In the genomic region with DNA sequence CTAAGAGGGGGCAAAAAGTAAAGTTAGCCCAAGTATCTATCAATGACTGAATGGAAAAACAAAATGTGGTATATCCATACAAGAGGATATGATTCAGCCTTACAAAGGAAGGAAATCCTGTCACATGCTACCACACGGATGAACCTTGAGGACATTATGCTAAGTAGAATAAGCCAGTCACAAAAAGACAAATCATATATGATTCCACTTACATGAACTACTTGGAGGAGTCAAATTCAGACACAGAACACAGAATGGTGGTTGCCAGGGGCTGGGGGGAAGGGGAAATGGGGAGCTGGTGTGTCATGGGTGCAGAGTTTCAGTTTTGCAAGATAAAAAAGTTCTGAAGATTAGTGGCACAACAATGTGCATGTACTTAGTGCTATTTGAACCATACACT, we compare ENCODE assay signal across 14 cellular contexts.
DNase-seq lines count a peak whose midpoint lies in the region; ATAC-seq and TF ChIP-seq lines count a peak whose summit lies in the region.
"Had no signal": no experiment of that assay in that cellular context is flagged by ENCODE, and none has a peak within 500 bp of the region (broad histone marks: within the 10 kb centered on the region; RNA-seq: fewer than 3 reads in every experiment).

No MANE protein-coding gene starts in this region.

- no peak overlapping the region for H2AFZ ChIP-seq in OCI-LY3 (ENCODE audit: low read depth, low read length)

- peak overlapping the region; percentile 40 for H3K4me2 ChIP-seq in OCI-LY3 (ENCODE audit: low read length)

- peaks cover 59% of the 10 kb centered on the region for H3K4me1 ChIP-seq in OCI-LY3 (ENCODE audit: low read length)
- H3K4me1 ChIP-seq: BE2C, body of pancreas, transverse colon had no signal

- H3K4me3 ChIP-seq in OCI-LY3 (ENCODE audit: low read length), result no peak overlapping the region
- H3K4me3 ChIP-seq: body of pancreas, transverse colon had no signal

- ATAC-seq in GM19395 (IDR thresholded peaks at IDR 0.05; ENCODE audit: unreplicated experiment), result no peak
- ATAC-seq in HG03025 (IDR thresholded peaks at IDR 0.05; ENCODE audit: low FRiP score, unreplicated experiment), result no peak
- ATAC-seq: body of pancreas had no signal

- H3K9ac ChIP-seq in OCI-LY3 (ENCODE audit: low read length), result no peak overlapping the region; the same call in 1 of the 2 replicates

- peaks cover 53% of the 10 kb centered on the region for H3K79me2 ChIP-seq in OCI-LY3 (ENCODE audit: low read length)

- no peaks in the 10 kb centered on the region for H3K9me3 ChIP-seq in OCI-LY3 (ENCODE audit: insufficient read depth, low read length)
- H3K9me3 ChIP-seq: BE2C, body of pancreas, transverse colon had no signal

- no peak for TF ChIP-seq CTCF in OCI-LY3 (IDR thresholded peaks at IDR 0.05; ENCODE audit: low read depth, low read length)

- peaks cover 21% of the 10 kb centered on the region for H3K36me3 ChIP-seq in OCI-LY3 (replicated peaks; ENCODE audit: low read depth, low read length)
- H3K36me3 ChIP-seq: BE2C, transverse colon had no signal

- DNase-seq in ELR (ENCODE audit: low read depth) (peak; percentile 30), GDM1 (lab: John Stamatoyannopoulos, UW) (no peak), NCI-H2029 (lab: John Stamatoyannopoulos, UW) (no peak)
- DNase-seq in activated naive CD4-positive, alpha-beta T cell treated with Interleukin-2 at 50 U/mL for 16 hours, result peak; percentile 66
- peak; percentile 69 for DNase-seq in stimulated activated CD4-positive, alpha-beta T cell treated with anti-CD3 and anti-CD28 coated beads, Interleukin-15, amount 100 ng/mL, for 24 hours
- DNase-seq: BE2C, body of pancreas, NCI-H1930, Right ventricle myocardium superior, transverse colon had no signal

- H4K20me1 ChIP-seq in OCI-LY3 (ENCODE audit: insufficient read depth, low read length), result no peaks in the 10 kb centered on the region

- H3K27me3 ChIP-seq in OCI-LY3 (ENCODE audit: low read depth, low read length), result no peaks in the 10 kb centered on the region
- H3K27me3 ChIP-seq: BE2C, body of pancreas, transverse colon had no signal

- H3K27ac ChIP-seq in OCI-LY3 (ENCODE audit: low read length), result peak overlapping the region; percentile 60
- H3K27ac ChIP-seq: body of pancreas, HL-60, transverse colon had no signal

Comparison
In these comparisons a context has a peak if more than half of its experiments do, and no peak if none do; other contexts are left out.
1. DNase-seq: peak in ELR (single experiment), activated naive CD4-positive, alpha-beta T cell treated with Interleukin-2 at 50 U/mL for 16 hours (single experiment) and stimulated activated CD4-positive, alpha-beta T cell treated with anti-CD3 and anti-CD28 coated beads, Interleukin-15, amount 100 ng/mL, for 24 hours (single experiment); none in GDM1 (single experiment) and NCI-H2029 (single experiment).